Comparison of ENCODE assay signal across 11 cellular contexts in the genomic region with DNA sequence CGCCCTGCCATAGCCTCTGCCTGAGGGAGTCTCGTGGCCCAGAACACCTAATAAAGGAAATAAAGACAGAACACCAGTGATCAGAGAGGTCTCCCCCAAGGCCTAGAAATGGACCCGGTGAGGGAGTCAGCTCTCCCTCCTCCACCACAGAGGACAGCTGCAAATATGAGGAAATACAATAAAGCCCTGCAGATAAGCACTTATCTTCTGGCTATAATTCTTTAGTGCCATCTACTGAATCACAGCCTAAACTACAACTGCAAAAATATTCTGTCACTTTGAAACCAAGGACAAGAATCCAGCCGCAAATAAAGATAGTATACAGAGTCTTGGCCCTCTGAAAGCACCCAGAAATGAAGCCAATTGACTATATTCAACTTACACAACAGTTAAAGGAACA. TPM values are rescaled to one million over a fixed set of nuclear protein-coding genes. Genes with fewer than 3 reads are reported as not detected.
DNase-seq lines count a peak whose midpoint lies in the region; ATAC-seq, FAIRE-seq and TF ChIP-seq lines count a peak whose summit lies in the region.
"Had no signal": no experiment of that assay in that cellular context is flagged by ENCODE, and none has a peak within 500 bp of the region (broad histone marks: within the 10 kb centered on the region; RNA-seq: fewer than 3 reads in every experiment).

No MANE protein-coding gene starts in this region.

- H3K9ac ChIP-seq in HCT116 (ENCODE audit: low read length): no peak overlapping the region

- no peaks in the 10 kb centered on the region for H3K9me3 Mint-ChIP-seq in stimulated activated memory B cell treated with anti-CD40 and anti-IgM and Interleukin-4, amounts not matched to agents 10 μg/mL and 1 μg/mL and 100 μg/mL, for 72 hours

- no peak for FAIRE-seq in RCC 7860 (lab: Jason Lieb, UNC)
- FAIRE-seq: endometrium had no signal

- RAD21 ChIA-PET in HCT116 (lab: Charles Lee; ENCODE audit: low non-redundant PET in 1 of 2, low total read pairs in 2 of 2, uncharacterized antibody in 2 of 2, unreplicated experiment in 2 of 2): interaction anchor here in 1 of 2 experiments (1.2 kb wide), 1 partner anchor 177 kb away, joined by 3 read pairs; no protein-coding TSS in a partner anchor

- H2AFZ ChIP-seq in HCT116 (ENCODE audit: low read depth, low read length, poor library complexity, severe bottlenecking): no peak overlapping the region

- DNase-seq in HCT116 (ENCODE audit: low read depth, low spot score) (peak; percentile 4), OCI-M1 (lab: John Stamatoyannopoulos, UW) (peak; percentile 71), erythroblast (lab: John Stamatoyannopoulos, UW) (peak; percentile 44 to 53), RCC 7860 (ENCODE audit: low spot score) (no peak), GOT3 (lab: John Stamatoyannopoulos, UW) (no peak)
- DNase-seq: activated CD8-positive, alpha-beta memory T cell treated with anti-CD3 and anti-CD28 coated beads, Interleukin-2, amount 50 U/mL, for 4 hours; stimulated activated CD4-positive, alpha-beta T cell treated with anti-CD3 and anti-CD28 coated beads, Interleukin-2, amount 100 ng/mL, for 48 hours had no signal

- H3K27ac Mint-ChIP-seq in stimulated activated memory B cell treated with anti-CD40 and anti-IgM and Interleukin-4, amounts not matched to agents 10 μg/mL and 1 μg/mL and 100 μg/mL, for 72 hours: no peak overlapping the region

- no peaks in the 10 kb centered on the region for H3K27me3 Mint-ChIP-seq in stimulated activated memory B cell treated with anti-CD40 and anti-IgM and Interleukin-4, amounts not matched to agents 10 μg/mL and 1 μg/mL and 100 μg/mL, for 72 hours

- ATAC-seq in HCT116: peak; percentile 67
- no peak for ATAC-seq in GM19395 (IDR thresholded peaks at IDR 0.05; ENCODE audit: unreplicated experiment)
- no peak for ATAC-seq in stimulated activated memory B cell treated with anti-CD40 and anti-IgM and Interleukin-4, amounts not matched to agents 10 μg/mL and 1 μg/mL and 100 μg/mL, for 72 hours

- TF ChIP-seq RAD21 in HCT116 (IDR thresholded peaks at IDR 0.05; ENCODE audit: low read depth): peak; percentile 72

- TF ChIP-seq CTCF in C4-2B (conservative IDR thresholded peaks at IDR 0.05) (peak; percentile 55), HCT116 (IDR thresholded peaks at IDR 0.05 in 2 of 3, conservative IDR thresholded peaks at IDR 0.05 in 1 of 3; ENCODE audit: borderline replicate concordance in 1 of 3, insufficient read depth in 1 of 3, low read depth in 2 of 3, low read length in 2 of 3) (peak; percentile 54 to 56 (median 55); a peak in 5 of 6 replicates)

- CTCF ChIA-PET in HCT116 (lab: Charles Lee): interaction anchor here (0.7 to 2.5 kb wide), 6 partner anchors 12 to 594 kb away, joined by 3 to 16 read pairs (median 6); a partner anchor contains a TSS

- no peaks in the 10 kb centered on the region for H3K27me3 ChIP-seq in HCT116 (ENCODE audit: insufficient read depth, low read length)

- H3K4me3 Mint-ChIP-seq in stimulated activated memory B cell treated with anti-CD40 and anti-IgM and Interleukin-4, amounts not matched to agents 10 μg/mL and 1 μg/mL and 100 μg/mL, for 72 hours: no peak overlapping the region

- TF ChIP-seq POLR2A in HCT116 (IDR thresholded peaks at IDR 0.05; ENCODE audit: borderline replicate concordance, extremely low read depth, insufficient read depth, insufficient read length) (no peak), erythroblast (IDR thresholded peaks at IDR 0.05; ENCODE audit: low read length) (no peak)

- H3K36me3 ChIP-seq in HCT116 (ENCODE audit: control insufficient read depth in 1 of 2, insufficient read depth in 2 of 2, low read length in 2 of 2): no peaks in the 10 kb centered on the region; a peak in 1 of 4 replicates

- H3K9me3 ChIP-seq in HCT116 (ENCODE audit: control insufficient read depth in 1 of 2, insufficient read depth in 1 of 2, low read depth in 1 of 2, low read length in 2 of 2): no peaks in the 10 kb centered on the region

- POLR2A ChIA-PET in HCT116 (lab: Charles Lee): no interaction called here

- no peak overlapping the region for H3K4me3 ChIP-seq in HCT116 (replicated peaks in 1 of 2; ENCODE audit: low read depth in 1 of 2, low read length in 2 of 2)

- H3K27ac ChIP-seq in C4-2B (no peak overlapping the region), HCT116 (ENCODE audit: low read depth, low read length) (no peak overlapping the region)

- H3K4me2 ChIP-seq in HCT116 (ENCODE audit: low read length): no peak overlapping the region

- no peaks in the 10 kb centered on the region for H3K4me1 Mint-ChIP-seq in stimulated activated memory B cell treated with anti-CD40 and anti-IgM and Interleukin-4, amounts not matched to agents 10 μg/mL and 1 μg/mL and 100 μg/mL, for 72 hours

- intact Hi-C loops in HCT116 (cut with micrococcal nuclease): loop anchor here (1.0 to 5.0 kb wide), 4 partner anchors 144 to 551 kb away; no protein-coding TSS in a partner anchor

- H3K9me2 ChIP-seq in HCT116 (ENCODE audit: insufficient read depth): no peaks in the 10 kb centered on the region

- peaks cover 8% of the 10 kb centered on the region for H3K36me3 Mint-ChIP-seq in stimulated activated memory B cell treated with anti-CD40 and anti-IgM and Interleukin-4, amounts not matched to agents 10 μg/mL and 1 μg/mL and 100 μg/mL, for 72 hours

- no peaks in the 10 kb centered on the region for H4K20me1 ChIP-seq in HCT116 (ENCODE audit: insufficient read depth)

- H3K4me1 ChIP-seq in HCT116 (ENCODE audit: control insufficient read depth in 1 of 2, insufficient read depth in 2 of 2, low read length in 2 of 2): no peaks in the 10 kb centered on the region

- H3K79me2 ChIP-seq in HCT116 (ENCODE audit: insufficient read depth, low read length): no peaks in the 10 kb centered on the region

- no TSS peak for BruUV-seq in HCT116 (replicated peaks; lab: Mats Ljungman, UMichigan)

TF ChIP-seq in HCT116, 20 proteins besides CTCF, POLR2A, EP300 and RAD21:
- TF ChIP-seq ZNF274 (IDR thresholded peaks at IDR 0.05; ENCODE audit: low read depth, low read length) (no peak), JUND (IDR thresholded peaks at IDR 0.05) (no peak), ZFX (IDR thresholded peaks at IDR 0.05) (no peak), ELF1 (IDR thresholded peaks at IDR 0.05; ENCODE audit: borderline replicate concordance, low read depth) (no peak), SP1 (IDR thresholded peaks at IDR 0.05; ENCODE audit: low read depth) (no peak), YY1 (IDR thresholded peaks at IDR 0.05; ENCODE audit: extremely low read depth, insufficient replicate concordance, low read depth, low read length) (no peak)
- TF ChIP-seq, protein P1, sequence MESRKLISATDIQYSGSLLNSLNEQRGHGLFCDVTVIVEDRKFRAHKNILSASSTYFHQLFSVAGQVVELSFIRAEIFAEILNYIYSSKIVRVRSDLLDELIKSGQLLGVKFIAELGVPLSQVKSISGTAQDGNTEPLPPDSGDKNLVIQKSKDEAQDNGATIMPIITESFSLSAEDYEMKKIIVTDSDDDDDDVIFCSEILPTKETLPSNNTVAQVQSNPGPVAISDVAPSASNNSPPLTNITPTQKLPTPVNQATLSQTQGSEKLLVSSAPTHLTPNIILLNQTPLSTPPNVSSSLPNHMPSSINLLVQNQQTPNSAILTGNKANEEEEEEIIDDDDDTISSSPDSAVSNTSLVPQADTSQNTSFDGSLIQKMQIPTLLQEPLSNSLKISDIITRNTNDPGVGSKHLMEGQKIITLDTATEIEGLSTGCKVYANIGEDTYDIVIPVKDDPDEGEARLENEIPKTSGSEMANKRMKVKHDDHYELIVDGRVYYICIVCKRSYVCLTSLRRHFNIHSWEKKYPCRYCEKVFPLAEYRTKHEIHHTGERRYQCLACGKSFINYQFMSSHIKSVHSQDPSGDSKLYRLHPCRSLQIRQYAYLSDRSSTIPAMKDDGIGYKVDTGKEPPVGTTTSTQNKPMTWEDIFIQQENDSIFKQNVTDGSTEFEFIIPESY (IDR thresholded peaks at IDR 0.05; ENCODE audit: extremely low read depth, insufficient replicate concordance, low read length): no peak
- TF ChIP-seq, protein P2, sequence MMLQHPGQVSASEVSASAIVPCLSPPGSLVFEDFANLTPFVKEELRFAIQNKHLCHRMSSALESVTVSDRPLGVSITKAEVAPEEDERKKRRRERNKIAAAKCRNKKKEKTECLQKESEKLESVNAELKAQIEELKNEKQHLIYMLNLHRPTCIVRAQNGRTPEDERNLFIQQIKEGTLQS (IDR thresholded peaks at IDR 0.05): no peak
- TF ChIP-seq, protein P3, sequence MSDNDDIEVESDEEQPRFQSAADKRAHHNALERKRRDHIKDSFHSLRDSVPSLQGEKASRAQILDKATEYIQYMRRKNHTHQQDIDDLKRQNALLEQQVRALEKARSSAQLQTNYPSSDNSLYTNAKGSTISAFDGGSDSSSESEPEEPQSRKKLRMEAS (IDR thresholded peaks at IDR 0.05): no peak

RNA-seq across cellular contexts. Expression of a gene that starts 42.4 kb away (rescaled TPM):
- total RNA-seq in HCT116 (2021; ENCODE audit: unreplicated experiment): not detected
- not detected in 2 replicates for polyA plus RNA-seq in HCT116 (2012)

Comparison
In these comparisons a context has a peak if more than half of its experiments do, and no peak if none do; other contexts are left out.
1. DNase-seq: peak in HCT116 (single experiment), OCI-M1 (single experiment) and erythroblast (2 of 2); none in RCC 7860 (single experiment) and GOT3 (single experiment).